ENCODE assay signal across 2 cellular contexts in the genomic region with DNA sequence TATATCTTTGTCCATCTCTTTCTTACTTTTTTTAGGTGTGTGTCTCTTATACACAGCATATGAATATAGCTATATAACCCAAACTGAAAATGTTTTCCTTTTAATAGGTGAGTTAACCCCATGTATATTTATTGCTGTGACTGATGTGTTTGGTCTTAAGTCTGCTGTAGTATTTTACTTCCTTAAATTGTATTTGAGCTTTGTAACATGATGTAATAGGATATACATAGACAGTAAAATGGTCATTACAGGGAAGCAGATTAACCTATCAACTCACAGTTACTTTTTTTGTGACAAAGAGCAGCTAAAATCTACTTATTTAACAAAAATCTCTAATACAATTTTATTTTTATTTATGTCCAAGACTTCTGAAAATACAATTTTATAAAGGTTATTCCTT.
TF ChIP-seq lines count a peak whose summit lies in the region.

No MANE protein-coding gene starts in this region.

TF ChIP-seq in K562, 482 proteins besides CTCF, POLR2A, EP300 and RAD21 (continued from another document):
- TF ChIP-seq CBX3 (IDR thresholded peaks at IDR 0.05; ENCODE audit: borderline replicate concordance in 1 of 2, low read length in 2 of 2) (no peak), ZNF175 (CRISPR knock-in tag; IDR thresholded peaks at IDR 0.05; ENCODE audit: low read depth) (no peak), ERF (CRISPR knock-in tag; IDR thresholded peaks at IDR 0.05) (no peak)

TF ChIP-seq in GM23338, 12 proteins besides CTCF, POLR2A, EP300 and RAD21:
- TF ChIP-seq, protein P1, sequence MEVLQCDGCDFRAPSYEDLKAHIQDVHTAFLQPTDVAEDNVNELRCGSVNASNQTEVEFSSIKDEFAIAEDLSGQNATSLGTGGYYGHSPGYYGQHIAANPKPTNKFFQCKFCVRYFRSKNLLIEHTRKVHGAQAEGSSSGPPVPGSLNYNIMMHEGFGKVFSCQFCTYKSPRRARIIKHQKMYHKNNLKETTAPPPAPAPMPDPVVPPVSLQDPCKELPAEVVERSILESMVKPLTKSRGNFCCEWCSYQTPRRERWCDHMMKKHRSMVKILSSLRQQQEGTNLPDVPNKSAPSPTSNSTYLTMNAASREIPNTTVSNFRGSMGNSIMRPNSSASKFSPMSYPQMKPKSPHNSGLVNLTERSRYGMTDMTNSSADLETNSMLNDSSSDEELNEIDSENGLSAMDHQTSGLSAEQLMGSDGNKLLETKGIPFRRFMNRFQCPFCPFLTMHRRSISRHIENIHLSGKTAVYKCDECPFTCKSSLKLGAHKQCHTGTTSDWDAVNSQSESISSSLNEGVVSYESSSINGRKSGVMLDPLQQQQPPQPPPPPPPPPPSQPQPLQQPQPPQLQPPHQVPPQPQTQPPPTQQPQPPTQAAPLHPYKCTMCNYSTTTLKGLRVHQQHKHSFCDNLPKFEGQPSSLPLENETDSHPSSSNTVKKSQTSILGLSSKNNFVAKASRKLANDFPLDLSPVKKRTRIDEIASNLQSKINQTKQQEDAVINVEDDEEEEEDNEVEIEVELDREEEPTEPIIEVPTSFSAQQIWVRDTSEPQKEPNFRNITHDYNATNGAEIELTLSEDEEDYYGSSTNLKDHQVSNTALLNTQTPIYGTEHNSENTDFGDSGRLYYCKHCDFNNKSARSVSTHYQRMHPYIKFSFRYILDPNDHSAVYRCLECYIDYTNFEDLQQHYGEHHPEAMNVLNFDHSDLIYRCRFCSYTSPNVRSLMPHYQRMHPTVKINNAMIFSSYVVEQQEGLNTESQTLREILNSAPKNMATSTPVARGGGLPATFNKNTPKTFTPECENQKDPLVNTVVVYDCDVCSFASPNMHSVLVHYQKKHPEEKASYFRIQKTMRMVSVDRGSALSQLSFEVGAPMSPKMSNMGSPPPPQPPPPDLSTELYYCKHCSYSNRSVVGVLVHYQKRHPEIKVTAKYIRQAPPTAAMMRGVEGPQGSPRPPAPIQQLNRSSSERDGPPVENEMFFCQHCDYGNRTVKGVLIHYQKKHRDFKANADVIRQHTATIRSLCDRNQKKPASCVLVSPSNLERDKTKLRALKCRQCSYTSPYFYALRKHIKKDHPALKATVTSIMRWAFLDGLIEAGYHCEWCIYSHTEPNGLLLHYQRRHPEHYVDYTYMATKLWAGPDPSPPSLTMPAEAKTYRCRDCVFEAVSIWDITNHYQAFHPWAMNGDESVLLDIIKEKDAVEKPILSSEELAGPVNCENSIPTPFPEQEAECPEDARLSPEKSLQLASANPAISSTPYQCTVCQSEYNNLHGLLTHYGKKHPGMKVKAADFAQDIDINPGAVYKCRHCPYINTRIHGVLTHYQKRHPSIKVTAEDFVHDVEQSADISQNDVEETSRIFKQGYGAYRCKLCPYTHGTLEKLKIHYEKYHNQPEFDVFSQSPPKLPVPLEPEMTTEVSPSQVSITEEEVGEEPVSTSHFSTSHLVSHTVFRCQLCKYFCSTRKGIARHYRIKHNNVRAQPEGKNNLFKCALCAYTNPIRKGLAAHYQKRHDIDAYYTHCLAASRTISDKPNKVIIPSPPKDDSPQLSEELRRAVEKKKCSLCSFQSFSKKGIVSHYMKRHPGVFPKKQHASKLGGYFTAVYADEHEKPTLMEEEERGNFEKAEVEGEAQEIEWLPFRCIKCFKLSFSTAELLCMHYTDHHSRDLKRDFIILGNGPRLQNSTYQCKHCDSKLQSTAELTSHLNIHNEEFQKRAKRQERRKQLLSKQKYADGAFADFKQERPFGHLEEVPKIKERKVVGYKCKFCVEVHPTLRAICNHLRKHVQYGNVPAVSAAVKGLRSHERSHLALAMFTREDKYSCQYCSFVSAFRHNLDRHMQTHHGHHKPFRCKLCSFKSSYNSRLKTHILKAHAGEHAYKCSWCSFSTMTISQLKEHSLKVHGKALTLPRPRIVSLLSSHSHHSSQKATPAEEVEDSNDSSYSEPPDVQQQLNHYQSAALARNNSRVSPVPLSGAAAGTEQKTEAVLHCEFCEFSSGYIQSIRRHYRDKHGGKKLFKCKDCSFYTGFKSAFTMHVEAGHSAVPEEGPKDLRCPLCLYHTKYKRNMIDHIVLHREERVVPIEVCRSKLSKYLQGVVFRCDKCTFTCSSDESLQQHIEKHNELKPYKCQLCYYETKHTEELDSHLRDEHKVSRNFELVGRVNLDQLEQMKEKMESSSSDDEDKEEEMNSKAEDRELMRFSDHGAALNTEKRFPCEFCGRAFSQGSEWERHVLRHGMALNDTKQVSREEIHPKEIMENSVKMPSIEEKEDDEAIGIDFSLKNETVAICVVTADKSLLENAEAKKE (CRISPR knock-in tag; IDR thresholded peaks at IDR 0.05), result no peak
- TF ChIP-seq, protein P2, sequence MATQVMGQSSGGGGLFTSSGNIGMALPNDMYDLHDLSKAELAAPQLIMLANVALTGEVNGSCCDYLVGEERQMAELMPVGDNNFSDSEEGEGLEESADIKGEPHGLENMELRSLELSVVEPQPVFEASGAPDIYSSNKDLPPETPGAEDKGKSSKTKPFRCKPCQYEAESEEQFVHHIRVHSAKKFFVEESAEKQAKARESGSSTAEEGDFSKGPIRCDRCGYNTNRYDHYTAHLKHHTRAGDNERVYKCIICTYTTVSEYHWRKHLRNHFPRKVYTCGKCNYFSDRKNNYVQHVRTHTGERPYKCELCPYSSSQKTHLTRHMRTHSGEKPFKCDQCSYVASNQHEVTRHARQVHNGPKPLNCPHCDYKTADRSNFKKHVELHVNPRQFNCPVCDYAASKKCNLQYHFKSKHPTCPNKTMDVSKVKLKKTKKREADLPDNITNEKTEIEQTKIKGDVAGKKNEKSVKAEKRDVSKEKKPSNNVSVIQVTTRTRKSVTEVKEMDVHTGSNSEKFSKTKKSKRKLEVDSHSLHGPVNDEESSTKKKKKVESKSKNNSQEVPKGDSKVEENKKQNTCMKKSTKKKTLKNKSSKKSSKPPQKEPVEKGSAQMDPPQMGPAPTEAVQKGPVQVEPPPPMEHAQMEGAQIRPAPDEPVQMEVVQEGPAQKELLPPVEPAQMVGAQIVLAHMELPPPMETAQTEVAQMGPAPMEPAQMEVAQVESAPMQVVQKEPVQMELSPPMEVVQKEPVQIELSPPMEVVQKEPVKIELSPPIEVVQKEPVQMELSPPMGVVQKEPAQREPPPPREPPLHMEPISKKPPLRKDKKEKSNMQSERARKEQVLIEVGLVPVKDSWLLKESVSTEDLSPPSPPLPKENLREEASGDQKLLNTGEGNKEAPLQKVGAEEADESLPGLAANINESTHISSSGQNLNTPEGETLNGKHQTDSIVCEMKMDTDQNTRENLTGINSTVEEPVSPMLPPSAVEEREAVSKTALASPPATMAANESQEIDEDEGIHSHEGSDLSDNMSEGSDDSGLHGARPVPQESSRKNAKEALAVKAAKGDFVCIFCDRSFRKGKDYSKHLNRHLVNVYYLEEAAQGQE (IDR thresholded peaks at IDR 0.05; ENCODE audit: unreplicated experiment), result no peak
- TF ChIP-seq EZH2phosphoT487 (IDR thresholded peaks at IDR 0.05; ENCODE audit: unreplicated experiment) (no peak), JUNB (IDR thresholded peaks at IDR 0.05; ENCODE audit: unreplicated experiment) (no peak), CREB1 (CRISPR knock-in tag; IDR thresholded peaks at IDR 0.05; ENCODE audit: low read depth) (no peak), ZNF331 (CRISPR knock-in tag; IDR thresholded peaks at IDR 0.05; ENCODE audit: low read depth) (no peak), POLR2AphosphoS5 (IDR thresholded peaks at IDR 0.05; ENCODE audit: low read depth) (no peak)
- TF ChIP-seq, protein P3, sequence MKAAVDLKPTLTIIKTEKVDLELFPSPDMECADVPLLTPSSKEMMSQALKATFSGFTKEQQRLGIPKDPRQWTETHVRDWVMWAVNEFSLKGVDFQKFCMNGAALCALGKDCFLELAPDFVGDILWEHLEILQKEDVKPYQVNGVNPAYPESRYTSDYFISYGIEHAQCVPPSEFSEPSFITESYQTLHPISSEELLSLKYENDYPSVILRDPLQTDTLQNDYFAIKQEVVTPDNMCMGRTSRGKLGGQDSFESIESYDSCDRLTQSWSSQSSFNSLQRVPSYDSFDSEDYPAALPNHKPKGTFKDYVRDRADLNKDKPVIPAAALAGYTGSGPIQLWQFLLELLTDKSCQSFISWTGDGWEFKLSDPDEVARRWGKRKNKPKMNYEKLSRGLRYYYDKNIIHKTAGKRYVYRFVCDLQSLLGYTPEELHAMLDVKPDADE (IDR thresholded peaks at IDR 0.05), result no peak
TF ChIP-seq in GM23338: peak in this region for 0.
